In genomic region chr11:15178214-15178613, GRCh38 we compare ENCODE assay signal across 27 cellular contexts.
"Had no signal": no experiment of that assay in that cellular context is flagged by ENCODE, and none has a peak within 500 bp of the region (broad histone marks: within the 10 kb centered on the region; RNA-seq: fewer than 3 reads in every experiment).

No MANE protein-coding gene starts in this region.

- H3K4me3 Mint-ChIP-seq: activated CD4-positive, alpha-beta memory T cell treated with anti-CD3 and anti-CD28 coated beads for 36 hours; activated CD4-positive, alpha-beta T cell treated with anti-CD3 and anti-CD28 coated beads for 36 hours; activated CD4-positive, alpha-beta T cell treated with anti-CD3 and anti-CD28 coated beads, Interleukin-2, amount 10 ng/mL, durations not matched to agents 24 days and 14 days; activated naive CD4-positive, alpha-beta T cell treated with anti-CD3 and anti-CD28 coated beads, Interleukin-2, amount 10 ng/mL, durations not matched to agents 7 days and 5 days; activated naive CD8-positive, alpha-beta T cell treated with anti-CD3 and anti-CD28 coated beads, Interleukin-2, amount 10 ng/mL, durations not matched to agents 7 days and 5 days; activated T-cell treated with anti-CD3 and anti-CD28 coated beads, Interleukin-2, amount 50 U/mL, for 24 hours; activated T-cell treated with anti-CD3 and anti-CD28 coated beads, Interleukin-2, amount 50 U/mL, for 72 hours; brain had no signal

- H3K27me3 ChIP-seq: ascending aorta, breast epithelium, cardiac muscle cell, colonic mucosa, gastrocnemius medialis had no signal

- H3K36me3 ChIP-seq: ascending aorta, breast epithelium, cardiac muscle cell, colonic mucosa, gastrocnemius medialis had no signal

- ATAC-seq: activated CD4-positive, alpha-beta T cell treated with anti-CD3 and anti-CD28 coated beads for 36 hours; activated naive CD4-positive, alpha-beta T cell treated with anti-CD3 and anti-CD28 coated beads, Interleukin-2, amount 50 U/mL, for 72 hours; activated T-cell treated with anti-CD3 and anti-CD28 coated beads, Interleukin-2, amount 50 U/mL, for 72 hours; foreskin keratinocyte; gastrocnemius medialis had no signal

- H3K4me1 Mint-ChIP-seq: activated CD4-positive, alpha-beta T cell treated with anti-CD3 and anti-CD28 coated beads for 36 hours; activated CD4-positive, alpha-beta T cell treated with anti-CD3 and anti-CD28 coated beads, Interleukin-2, amount 10 ng/mL, durations not matched to agents 24 days and 14 days; activated naive CD4-positive, alpha-beta T cell treated with anti-CD3 and anti-CD28 coated beads, Interleukin-2, amount 10 ng/mL, durations not matched to agents 7 days and 5 days; activated naive CD8-positive, alpha-beta T cell treated with anti-CD3 and anti-CD28 coated beads, Interleukin-2, amount 10 ng/mL, durations not matched to agents 7 days and 5 days; brain had no signal

- H3K27ac ChIP-seq: breast epithelium, cardiac muscle cell, colonic mucosa, epithelial cell of prostate, foreskin keratinocyte, gastrocnemius medialis had no signal

- H3K4me3 ChIP-seq: ascending aorta, breast epithelium, cardiac muscle cell, colonic mucosa, gastrocnemius medialis had no signal

- DNase-seq: activated CD4-positive, alpha-beta memory T cell treated with anti-CD3 and anti-CD28 coated beads for 36 hours; activated CD4-positive, alpha-beta T cell treated with anti-CD3 and anti-CD28 coated beads for 36 hours; activated CD4-positive, alpha-beta T cell treated with anti-CD3 and anti-CD28 coated beads, Interleukin-2, amount 10 ng/mL, durations not matched to agents 24 days and 14 days; activated CD4-positive, CD25-positive, alpha-beta regulatory T cell; activated CD4-positive, CD25-positive, alpha-beta regulatory T cell treated with anti-CD3 and anti-CD28 coated beads, Interleukin-2, amount 50 U/mL, for 72 hours; activated CD8-positive, alpha-beta memory T cell treated with anti-CD3 and anti-CD28 coated beads, Interleukin-2, amount 50 U/mL, for 48 hours; activated gamma-delta T cell; activated naive CD4-positive, alpha-beta T cell; activated naive CD4-positive, alpha-beta T cell treated with anti-CD3 and anti-CD28 coated beads, Interleukin-2, amount 10 ng/mL, durations not matched to agents 7 days and 5 days; activated naive CD8-positive, alpha-beta T cell treated with anti-CD3 and anti-CD28 coated beads, Interleukin-2, amount 10 ng/mL, durations not matched to agents 7 days and 5 days; activated T-cell treated with anti-CD3 and anti-CD28 coated beads for 4 hours; activated T-cell treated with anti-CD3 and anti-CD28 coated beads, Interleukin-2, amount 50 U/mL, for 24 hours; activated T-cell treated with anti-CD3 and anti-CD28 coated beads, Interleukin-2, amount 50 U/mL, for 72 hours; central memory CD4-positive, alpha-beta T cell; cerebellar nuclear complex; colonic mucosa; effector CD8-positive, alpha-beta T cell; foreskin keratinocyte; gastrocnemius medialis; glutamatergic neuron; T-helper 2 cell had no signal

- H3K36me3 Mint-ChIP-seq: activated CD4-positive, alpha-beta memory T cell treated with anti-CD3 and anti-CD28 coated beads for 36 hours; activated naive CD4-positive, alpha-beta T cell treated with anti-CD3 and anti-CD28 coated beads, Interleukin-2, amount 10 ng/mL, durations not matched to agents 7 days and 5 days; activated naive CD4-positive, alpha-beta T cell treated with anti-CD3 and anti-CD28 coated beads, Interleukin-2, amount 50 U/mL, for 72 hours; activated naive CD8-positive, alpha-beta T cell treated with anti-CD3 and anti-CD28 coated beads, Interleukin-2, amount 10 ng/mL, durations not matched to agents 7 days and 5 days; brain had no signal

- H3K9me3 ChIP-seq: ascending aorta, breast epithelium, colonic mucosa, gastrocnemius medialis had no signal

- H3K4me1 ChIP-seq: breast epithelium, colonic mucosa, foreskin keratinocyte had no signal

- H3K9me3 Mint-ChIP-seq: activated CD4-positive, alpha-beta memory T cell treated with anti-CD3 and anti-CD28 coated beads for 36 hours; activated CD4-positive, alpha-beta T cell treated with anti-CD3 and anti-CD28 coated beads, Interleukin-2, amount 10 ng/mL, durations not matched to agents 24 days and 14 days; activated naive CD4-positive, alpha-beta T cell treated with anti-CD3 and anti-CD28 coated beads, Interleukin-2, amount 10 ng/mL, durations not matched to agents 7 days and 5 days; activated naive CD4-positive, alpha-beta T cell treated with anti-CD3 and anti-CD28 coated beads, Interleukin-2, amount 50 U/mL, for 72 hours; activated naive CD8-positive, alpha-beta T cell treated with anti-CD3 and anti-CD28 coated beads, Interleukin-2, amount 10 ng/mL, durations not matched to agents 7 days and 5 days; activated T-cell treated with anti-CD3 and anti-CD28 coated beads, Interleukin-2, amount 50 U/mL, for 24 hours; activated T-cell treated with anti-CD3 and anti-CD28 coated beads, Interleukin-2, amount 50 U/mL, for 72 hours; brain had no signal

- H3K27ac Mint-ChIP-seq: activated CD4-positive, alpha-beta memory T cell treated with anti-CD3 and anti-CD28 coated beads for 36 hours; activated CD4-positive, alpha-beta T cell treated with anti-CD3 and anti-CD28 coated beads for 36 hours; activated CD4-positive, alpha-beta T cell treated with anti-CD3 and anti-CD28 coated beads, Interleukin-2, amount 10 ng/mL, durations not matched to agents 24 days and 14 days; activated naive CD4-positive, alpha-beta T cell treated with anti-CD3 and anti-CD28 coated beads, Interleukin-2, amount 10 ng/mL, durations not matched to agents 7 days and 5 days; activated naive CD4-positive, alpha-beta T cell treated with anti-CD3 and anti-CD28 coated beads, Interleukin-2, amount 50 U/mL, for 72 hours; activated naive CD8-positive, alpha-beta T cell treated with anti-CD3 and anti-CD28 coated beads, Interleukin-2, amount 10 ng/mL, durations not matched to agents 7 days and 5 days; activated T-cell treated with anti-CD3 and anti-CD28 coated beads, Interleukin-2, amount 50 U/mL, for 24 hours; activated T-cell treated with anti-CD3 and anti-CD28 coated beads, Interleukin-2, amount 50 U/mL, for 72 hours had no signal
